ENCODE assay signal across 8 cellular contexts in the genomic region with DNA sequence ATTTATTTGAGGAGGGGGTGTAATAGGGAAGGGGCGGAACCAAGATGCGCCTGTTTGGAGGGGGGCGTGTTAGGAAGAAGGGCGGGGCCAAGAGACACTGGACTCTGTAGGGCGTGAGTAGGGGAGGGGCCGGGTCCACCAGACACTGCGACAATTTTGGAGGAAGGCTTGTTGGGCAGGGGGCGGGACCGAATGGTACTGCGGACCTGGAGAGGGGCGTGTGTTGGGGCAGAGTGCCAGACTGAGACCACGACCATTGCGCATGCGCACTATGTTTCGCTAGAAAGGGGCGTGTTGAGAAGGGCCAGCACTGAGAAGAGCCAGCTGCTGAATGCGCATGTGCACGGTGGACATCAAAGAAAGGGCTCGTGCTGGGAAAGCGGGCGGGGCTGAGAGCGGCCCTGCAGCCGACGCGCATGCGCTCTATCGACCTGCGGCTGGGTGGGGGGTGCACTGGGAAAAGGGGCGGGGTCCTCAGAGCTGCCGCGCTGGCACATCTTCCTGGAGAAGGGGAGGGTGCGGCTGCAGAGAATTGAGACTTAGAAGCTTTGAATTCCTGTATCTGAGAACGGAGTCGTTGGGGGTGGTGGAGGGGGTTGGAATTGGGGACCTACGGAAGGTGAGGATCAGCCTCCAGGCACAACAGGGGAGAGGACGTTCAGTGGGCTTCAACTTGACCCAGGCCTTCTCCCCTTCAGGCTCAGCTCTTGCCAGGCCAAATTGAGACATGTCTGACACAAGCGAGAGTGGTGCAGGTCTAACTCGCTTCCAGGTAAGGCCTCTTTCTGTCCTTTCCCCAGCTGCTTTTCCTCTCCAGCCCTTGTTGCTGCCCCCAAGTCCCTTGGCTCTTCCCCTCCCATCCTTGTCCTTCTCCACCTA. TPM values are rescaled to one million over a fixed set of nuclear protein-coding genes. Genes with fewer than 3 reads are reported as not detected.
DNase-seq lines count a peak whose midpoint lies in the region; ATAC-seq and TF ChIP-seq lines count a peak whose summit lies in the region.

No MANE protein-coding gene starts in this region.

- H3K4me1 Mint-ChIP-seq in Calu3 (ENCODE audit: low read depth, unreplicated experiment): no peaks in the 10 kb centered on the region

- peaks cover 30% of the 10 kb centered on the region for H3K36me3 Mint-ChIP-seq in Calu3 (ENCODE audit: insufficient read depth, unreplicated experiment)

- BruUV-seq in Calu3 (replicated peaks; lab: Mats Ljungman, UMichigan): TSS peak; percentile 55

- H3K27ac ChIP-seq in OCI-LY3 (ENCODE audit: low read length): peak overlapping the region; percentile 73

- H3K9ac ChIP-seq in OCI-LY3 (ENCODE audit: low read length): peak overlapping the region; percentile 97

- peaks cover 5% of the 10 kb centered on the region for H3K36me3 ChIP-seq in OCI-LY3 (replicated peaks; ENCODE audit: low read depth, low read length)

- H3K4me3 ChIP-seq in OCI-LY3 (ENCODE audit: low read length): peak overlapping the region; percentile 100
- H3K4me3 ChIP-seq in epithelial cell of esophagus (ENCODE audit: low read length): peak overlapping the region; percentile 70

- no peaks in the 10 kb centered on the region for H4K20me1 ChIP-seq in OCI-LY3 (ENCODE audit: insufficient read depth, low read length)

- peaks cover 45% of the 10 kb centered on the region for H3K27me3 Mint-ChIP-seq in Calu3 (ENCODE audit: unreplicated experiment)

- H3K27ac Mint-ChIP-seq in Calu3 (ENCODE audit: unreplicated experiment): peak overlapping the region; percentile 99

- peak overlapping the region; percentile 98 for H2AFZ ChIP-seq in OCI-LY3 (ENCODE audit: low read depth, low read length)

- peaks cover 13% of the 10 kb centered on the region for H3K27me3 ChIP-seq in OCI-LY3 (ENCODE audit: low read depth, low read length)

- CTCF ChIA-PET in Calu3 (lab: Charles Lee): interaction anchor here (0.6 to 1.0 kb wide), 3 partner anchors 30 to 626 kb away, joined by 3 to 4 read pairs (median 3); partner anchors contain the start of gene FAM120C

- peak; percentile 91 for ATAC-seq in GM21528 (IDR thresholded peaks at IDR 0.05; ENCODE audit: low FRiP score, unreplicated experiment)

- DNase-seq in Calu3 (peak; percentile 93), HuH-7.5 (ENCODE audit: low spot score) (peak; percentile 82), activated T-cell treated with anti-CD3 and anti-CD28 coated beads for 4 hours (peak; percentile 69), epithelial cell of esophagus (ENCODE audit: low read depth) (peak; percentile 92), middle frontal gyrus (ENCODE audit: extremely low spot score, low spot score) (peak; percentile 87)
- DNase-seq in stimulated activated CD8-positive, alpha-beta memory T cell treated with anti-CD3 and anti-CD28 coated beads, Interleukin-2, amount 100 ng/mL, for 1 hour (ENCODE audit: low read depth in 2 of 2): peak; percentile 70 to 78

- H3K4me3 Mint-ChIP-seq in Calu3 (ENCODE audit: low read depth, unreplicated experiment): peak overlapping the region; percentile 87

- H3K9me3 Mint-ChIP-seq in Calu3 (ENCODE audit: low read depth, unreplicated experiment): no peaks in the 10 kb centered on the region

- H3K9me3 ChIP-seq in OCI-LY3 (ENCODE audit: insufficient read depth, low read length): no peaks in the 10 kb centered on the region

- H3K4me2 ChIP-seq in OCI-LY3 (ENCODE audit: low read length): peak overlapping the region; percentile 88

- peaks cover 5% of the 10 kb centered on the region for H3K4me1 ChIP-seq in OCI-LY3 (ENCODE audit: low read length)

- peaks cover 14% of the 10 kb centered on the region; the same call in 1 of the 2 replicates for H3K79me2 ChIP-seq in OCI-LY3 (ENCODE audit: low read length)

- TF ChIP-seq CTCF in Calu3 (IDR thresholded peaks at IDR 0.05; ENCODE audit: unreplicated experiment) (no peak), OCI-LY3 (IDR thresholded peaks at IDR 0.05; ENCODE audit: low read depth, low read length) (no peak), epithelial cell of esophagus (IDR thresholded peaks at IDR 0.05; ENCODE audit: insufficient read depth, low read depth, low read length, missing control alignments) (no peak)

- intact Hi-C loops in Calu3 (cut with micrococcal nuclease; ENCODE audit: unreplicated experiment): no loop called here

RNA-seq across cellular contexts. Expression of gene MAGED2, which starts 1.3 kb away (rescaled TPM):
- total RNA-seq in Calu3 (2022): 78.7 and 82.5 TPM in 2 replicates

RNA-seq across cellular contexts. Expression of gene ITIH6, which starts 10.8 kb away (rescaled TPM):
- 0.47 TPM in 1 of 2 replicates, not detected in the other for total RNA-seq in Calu3 (2022)

Comparison
In these comparisons a context has a peak if more than half of its experiments do, and no peak if none do; other contexts are left out.
1. Peak in every context shown above with its lines: DNase-seq, ATAC-seq, H3K4me3 ChIP-seq and H3K27ac ChIP-seq.